ENCODE assay signal across 5 cellular contexts in genomic region chr2:61222567-61222966, GRCh38.
"Had no signal": no experiment of that assay in that cellular context is flagged by ENCODE, and none has a peak within 500 bp of the region (broad histone marks: within the 10 kb centered on the region; RNA-seq: fewer than 3 reads in every experiment).

No MANE protein-coding gene starts in this region.

- H3K4me2 ChIP-seq: KMS-11 had no signal

- H3K9ac ChIP-seq: KMS-11 had no signal

- H3K27ac ChIP-seq: HL-60, KMS-11 had no signal

- DNase-seq: IMR-90, KBM-7, KG1 had no signal
